In genomic region chr15:32701863-32702262, GRCh38 we compare ENCODE assay signal across 13 cellular contexts. TPM values are rescaled to one million over a fixed set of nuclear protein-coding genes. Genes with fewer than 3 reads are reported as not detected.
"Had no signal": no experiment of that assay in that cellular context is flagged by ENCODE, and none has a peak within 500 bp of the region (broad histone marks: within the 10 kb centered on the region; RNA-seq: fewer than 3 reads in every experiment).

No MANE protein-coding gene starts in this region.

- H3K4me3 ChIP-seq: left lung, mucosa of descending colon had no signal

- H3K4me1 ChIP-seq: left lung had no signal

- ATAC-seq: activated CD4-positive, CD25-positive, alpha-beta regulatory T cell treated with anti-CD3 and anti-CD28 coated beads, Interleukin-2, amount 50 U/mL, for 24 hours; left lung; naive thymus-derived CD8-positive, alpha-beta T cell; stimulated activated memory B cell treated with anti-CD40 and anti-IgM and Interleukin-4, amounts not matched to agents 10 μg/mL and 1 μg/mL and 100 μg/mL, for 72 hours had no signal

- H3K36me3 Mint-ChIP-seq: memory B cell; naive thymus-derived CD8-positive, alpha-beta T cell; stimulated activated memory B cell treated with anti-CD40 and anti-IgM and Interleukin-4, amounts not matched to agents 10 μg/mL and 1 μg/mL and 100 μg/mL, for 72 hours had no signal

- DNase-seq: activated CD4-positive, alpha-beta T cell treated with anti-CD3 and anti-CD28 coated beads, Interleukin-2, amount 50 U/mL, for 1 hour; activated CD8-positive, alpha-beta memory T cell treated with anti-CD3 and anti-CD28 coated beads for 24 hours; activated naive CD4-positive, alpha-beta T cell treated with Interleukin-2 at 50 U/mL for 16 hours; anterior cingulate cortex; hippocampal formation; kidney; left lung; mucosa of descending colon; naive thymus-derived CD8-positive, alpha-beta T cell; stimulated activated CD4-positive, alpha-beta T cell treated with anti-CD3 and anti-CD28 coated beads, Interleukin-2, amount 100 ng/mL, for 48 hours had no signal

- H3K9me3 ChIP-seq: left lung, mucosa of descending colon had no signal

- H3K36me3 ChIP-seq: left lung had no signal

- FAIRE-seq: kidney had no signal

- H3K27ac Mint-ChIP-seq: memory B cell; naive thymus-derived CD8-positive, alpha-beta T cell; stimulated activated memory B cell treated with anti-CD40 and anti-IgM and Interleukin-4, amounts not matched to agents 10 μg/mL and 1 μg/mL and 100 μg/mL, for 72 hours had no signal

- H3K4me1 Mint-ChIP-seq: memory B cell; naive thymus-derived CD8-positive, alpha-beta T cell; stimulated activated memory B cell treated with anti-CD40 and anti-IgM and Interleukin-4, amounts not matched to agents 10 μg/mL and 1 μg/mL and 100 μg/mL, for 72 hours had no signal

- H3K27ac ChIP-seq: left lung had no signal

- H3K9me3 Mint-ChIP-seq: memory B cell; naive thymus-derived CD8-positive, alpha-beta T cell; stimulated activated memory B cell treated with anti-CD40 and anti-IgM and Interleukin-4, amounts not matched to agents 10 μg/mL and 1 μg/mL and 100 μg/mL, for 72 hours had no signal

- H3K4me3 Mint-ChIP-seq: memory B cell; naive thymus-derived CD8-positive, alpha-beta T cell; stimulated activated memory B cell treated with anti-CD40 and anti-IgM and Interleukin-4, amounts not matched to agents 10 μg/mL and 1 μg/mL and 100 μg/mL, for 72 hours had no signal

RNA-seq across cellular contexts. Expression of gene GREM1, which starts 15.9 kb away (rescaled TPM):
- total RNA-seq: naive thymus-derived CD8-positive, alpha-beta T cell had no signal
- polyA plus RNA-seq: naive thymus-derived CD8-positive, alpha-beta T cell had no signal
